In genomic region chr6:160883999-160884398, GRCh38 we compare ENCODE assay signal across 18 cellular contexts.
DNase-seq lines count a peak whose midpoint lies in the region; ATAC-seq, FAIRE-seq and TF ChIP-seq lines count a peak whose summit lies in the region.
"Had no signal": no experiment of that assay in that cellular context is flagged by ENCODE, and none has a peak within 500 bp of the region (broad histone marks: within the 10 kb centered on the region; RNA-seq: fewer than 3 reads in every experiment).

No MANE protein-coding gene starts in this region.

- in situ Hi-C loops in GM12878 (cut with MboI): no loop called here

- no peak overlapping the region for H3K27ac Mint-ChIP-seq in activated CD4-positive, alpha-beta memory T cell treated with anti-CD3 and anti-CD28 coated beads for 36 hours
- H3K27ac Mint-ChIP-seq: B cell; CD4-positive, alpha-beta memory T cell had no signal

- TF ChIP-seq CTCF in GM12878 (IDR thresholded peaks at IDR 0.05 in 2 of 3, conservative IDR thresholded peaks at IDR 0.05 in 1 of 3; ENCODE audit: control insufficient read depth in 2 of 3, extremely low read depth in 1 of 3, insufficient read depth in 1 of 3, low read depth in 3 of 3, low read length in 3 of 3) (no peak), upper lobe of right lung (IDR thresholded peaks at IDR 0.05) (no peak), psoas muscle (IDR thresholded peaks at IDR 0.05) (no peak)

- no peak overlapping the region for H3K4me3 Mint-ChIP-seq in activated CD4-positive, alpha-beta memory T cell treated with anti-CD3 and anti-CD28 coated beads for 36 hours
- H3K4me3 Mint-ChIP-seq: B cell; CD4-positive, alpha-beta memory T cell had no signal

- H3K4me2 ChIP-seq in GM12878 (ENCODE audit: control insufficient read depth, insufficient read depth): no peak overlapping the region

- CTCF ChIA-PET in GM12878 (lab: Yijun Ruan, JAX): no interaction called here
- CTCF ChIA-PET in activated CD4-positive, alpha-beta memory T cell treated with anti-CD3 and anti-CD28 coated beads for 36 hours (lab: Charles Lee): no interaction called here

- SMC1A ChIA-PET in GM12878 (lab: Charles Lee; ENCODE audit: uncharacterized antibody, unreplicated experiment): no interaction called here

- TF ChIP-seq RAD21 in GM12878 (IDR thresholded peaks at IDR 0.05; ENCODE audit: insufficient read depth, low read depth, low read length): no peak

- BruUV-seq in GM12878 (replicated peaks; lab: Mats Ljungman, UMichigan): no TSS peak

- TF ChIP-seq EP300 in GM12878 (IDR thresholded peaks at IDR 0.05; ENCODE audit: borderline replicate concordance in 1 of 2, control insufficient read depth in 1 of 2, low read depth in 2 of 2, low read length in 2 of 2): no peak

- H3K27ac ChIP-seq in GM12878 (ENCODE audit: control insufficient read depth, insufficient read depth) (no peak overlapping the region), upper lobe of right lung (no peak overlapping the region), psoas muscle (no peak overlapping the region)

- H3K79me2 ChIP-seq in GM12878 (ENCODE audit: control insufficient read depth, insufficient read depth, low read length): no peaks in the 10 kb centered on the region

- POLR2A ChIA-PET in GM12878 (lab: Charles Lee): no interaction called here
- POLR2A ChIA-PET in activated CD4-positive, alpha-beta memory T cell treated with anti-CD3 and anti-CD28 coated beads for 36 hours (lab: Charles Lee): no interaction called here

- H3K36me3 Mint-ChIP-seq in activated CD4-positive, alpha-beta memory T cell treated with anti-CD3 and anti-CD28 coated beads for 36 hours: no peaks in the 10 kb centered on the region
- H3K36me3 Mint-ChIP-seq: CD4-positive, alpha-beta memory T cell had no signal

- H3K27me3 ChIP-seq in H7 (ENCODE audit: control insufficient read depth, insufficient read depth, low read length): no peaks in the 10 kb centered on the region
- H3K27me3 ChIP-seq in GM12878 (replicated peaks in 1 of 2; ENCODE audit: control insufficient read depth in 2 of 2, insufficient read depth in 2 of 2, low read length in 1 of 2): no peaks in the 10 kb centered on the region
- H3K27me3 ChIP-seq in upper lobe of right lung: no peaks in the 10 kb centered on the region
- H3K27me3 ChIP-seq in psoas muscle (ENCODE audit: insufficient read depth in 3 of 3, low read length in 2 of 3): no peaks in the 10 kb centered on the region

- H4K20me1 ChIP-seq in GM12878 (ENCODE audit: control insufficient read depth, insufficient read depth): no peaks in the 10 kb centered on the region

- DNase-seq in H7 (no peak), GM12878 (ENCODE audit: low read depth, low spot score) (no peak), upper lobe of right lung (no peak), psoas muscle (no peak), NCI-H146 treated with DMSO at 0.1 percent for 48 hours (lab: John Stamatoyannopoulos, UW; ENCODE audit: unreplicated experiment) (no peak), LoVo (ENCODE audit: low spot score) (no peak)
- DNase-seq in activated CD4-positive, alpha-beta memory T cell treated with anti-CD3 and anti-CD28 coated beads for 36 hours: no peak
- DNase-seq: ACHN; CD4-positive, alpha-beta memory T cell; NCI-H1417; NCI-H2029; NCI-H524; OCI-M1; RPMI8226 had no signal

- no peak for TF ChIP-seq POLR2A in GM12878 (IDR thresholded peaks at IDR 0.05; ENCODE audit: low read depth, low read length)

- H3K4me3 ChIP-seq in H7 (ENCODE audit: insufficient read depth, low read depth, low read length) (peak overlapping the region; percentile 32; the same call in 1 of the 2 replicates), GM12878 (no peak overlapping the region), iPS-18c (ENCODE audit: insufficient read depth, low read depth, low read length) (peak overlapping the region; percentile 38), upper lobe of right lung (no peak overlapping the region), psoas muscle (no peak overlapping the region)

- H3K4me1 ChIP-seq in GM12878 (ENCODE audit: control insufficient read depth, insufficient read depth, low read length): no peaks in the 10 kb centered on the region; the same call in 1 of the 2 replicates
- no peaks in the 10 kb centered on the region for H3K4me1 ChIP-seq in upper lobe of right lung
- H3K4me1 ChIP-seq in psoas muscle: no peaks in the 10 kb centered on the region

- ATAC-seq in GM12878 (no peak), upper lobe of right lung (peak; percentile 53), psoas muscle (no peak)
- ATAC-seq: HCT116, HepG2 had no signal

- RAD21 ChIA-PET in GM12878 (lab: Charles Lee; ENCODE audit: unreplicated experiment): no interaction called here

- H3K9me3 Mint-ChIP-seq in activated CD4-positive, alpha-beta memory T cell treated with anti-CD3 and anti-CD28 coated beads for 36 hours: peaks cover 4% of the 10 kb centered on the region

- no peaks in the 10 kb centered on the region for H3K27me3 Mint-ChIP-seq in activated CD4-positive, alpha-beta memory T cell treated with anti-CD3 and anti-CD28 coated beads for 36 hours
- H3K27me3 Mint-ChIP-seq: B cell had no signal

- no peak for FAIRE-seq in GM12878 (lab: Jason Lieb, UNC)
- FAIRE-seq: HepG2 had no signal

- 33% methylated on average over 4 of the region's 4 CpGs for WGBS in GM12878 (ENCODE audit: insufficient coverage, insufficient replicate concordance, low lambda C conversion rate, missing lambda C conversion rate)
- 70 to 89% (median 81%) methylated on average over 4 of the region's 4 CpGs for WGBS in psoas muscle, 3 donors

- H3K9ac ChIP-seq in GM12878 (ENCODE audit: control insufficient read depth, insufficient read depth, low read length): no peak overlapping the region

- no peaks in the 10 kb centered on the region for H3K4me1 Mint-ChIP-seq in activated CD4-positive, alpha-beta memory T cell treated with anti-CD3 and anti-CD28 coated beads for 36 hours (ENCODE audit: low read depth)
- H3K4me1 Mint-ChIP-seq: B cell had no signal

- H3K36me3 ChIP-seq in H7 (replicated peaks; ENCODE audit: control insufficient read depth, insufficient read depth, low read length) (no peaks in the 10 kb centered on the region), GM12878 (ENCODE audit: control insufficient read depth in 2 of 2, insufficient read depth in 2 of 2, low read length in 1 of 2) (no peaks in the 10 kb centered on the region), upper lobe of right lung (no peaks in the 10 kb centered on the region), psoas muscle (ENCODE audit: insufficient read depth in 1 of 2, low read depth in 1 of 2) (no peaks in the 10 kb centered on the region)

- H2AFZ ChIP-seq in GM12878 (ENCODE audit: control insufficient read depth, low read depth, low read length): peak overlapping the region; percentile 38

- no peaks in the 10 kb centered on the region for H3K9me3 ChIP-seq in GM12878 (replicated peaks; ENCODE audit: control insufficient read depth, insufficient read depth, low read length)
- H3K9me3 ChIP-seq in iPS-18c (ENCODE audit: control insufficient read depth, insufficient read depth, low read length): no peaks in the 10 kb centered on the region
- H3K9me3 ChIP-seq in upper lobe of right lung: no peaks in the 10 kb centered on the region
- H3K9me3 ChIP-seq in psoas muscle: no peaks in the 10 kb centered on the region

- intact Hi-C loops in GM12878 (cut with micrococcal nuclease; ENCODE audit: unreplicated experiment) (no loop called here), upper lobe of right lung (cut with DNase I) (no loop called here), psoas muscle (cut with DNase I) (no loop called here)
- intact Hi-C loops in activated CD4-positive, alpha-beta memory T cell treated with anti-CD3 and anti-CD28 coated beads for 36 hours (cut with micrococcal nuclease): no loop called here

TF ChIP-seq in GM12878, 131 proteins besides CTCF, POLR2A, EP300 and RAD21 (continues in another document):
- TF ChIP-seq SRF (IDR thresholded peaks at IDR 0.05; ENCODE audit: low read depth in 2 of 2, low read length in 2 of 2): no peak
- no peak for TF ChIP-seq ZBTB33 (IDR thresholded peaks at IDR 0.05)
- no peak for TF ChIP-seq NKRF (conservative IDR thresholded peaks at IDR 0.05)
- TF ChIP-seq SIN3A (IDR thresholded peaks at IDR 0.05; ENCODE audit: low read depth, low read length): no peak
- no peak for TF ChIP-seq BACH1 (IDR thresholded peaks at IDR 0.05; ENCODE audit: borderline replicate concordance)
- TF ChIP-seq GATAD2B (conservative IDR thresholded peaks at IDR 0.05; ENCODE audit: low read depth): no peak
- TF ChIP-seq MAX (IDR thresholded peaks at IDR 0.05; ENCODE audit: low read depth, low read length): no peak
- TF ChIP-seq KLF5 (IDR thresholded peaks at IDR 0.05; ENCODE audit: partially characterized antibody): no peak

Comparison
In these comparisons a context has a peak if more than half of its experiments do, and no peak if none do; other contexts are left out.
1. H3K4me3 ChIP-seq: peak in H7 (single experiment) and iPS-18c (single experiment); none in GM12878 (single experiment), upper lobe of right lung (single experiment) and psoas muscle (single experiment).